Comparison of ENCODE assay signal across 10 cellular contexts in genomic region chr13:30619731-30620130, GRCh38. TPM values are rescaled to one million over a fixed set of nuclear protein-coding genes. Genes with fewer than 3 reads are reported as not detected.
A peak's percentile ranks its signal among the peaks of the same experiment; 100 is the strongest.
DNase-seq lines count a peak whose midpoint lies in the region; ATAC-seq, FAIRE-seq and TF ChIP-seq lines count a peak whose summit lies in the region.
"Had no signal": no experiment of that assay in that cellular context is flagged by ENCODE, and none has a peak within 500 bp of the region (broad histone marks: within the 10 kb centered on the region; RNA-seq: fewer than 3 reads in every experiment).

No MANE protein-coding gene starts in this region.

- H3K4me1 ChIP-seq in cardiac muscle cell (ENCODE audit: low read depth) (peaks cover 25% of the 10 kb centered on the region), right atrium auricular region (peaks cover 0 to 26% of the 10 kb centered on the region in 2 donors), kidney (ENCODE audit: control insufficient read depth in 1 of 2, insufficient read depth in 1 of 2, low read depth in 1 of 2, low read length in 2 of 2) (peaks cover 7 to 12% of the 10 kb centered on the region in 2 donors), upper lobe of right lung (peaks cover 32% of the 10 kb centered on the region)

- no peak overlapping the region for H3K27ac ChIP-seq in cardiac muscle cell
- no peak overlapping the region for H3K27ac ChIP-seq in right atrium auricular region
- no peak overlapping the region for H3K27ac ChIP-seq in SU-DHL-6 (ENCODE audit: low read depth, low read length)
- H3K27ac ChIP-seq in kidney (ENCODE audit: low read depth in 2 of 2, low read length in 2 of 2): no peak overlapping the region
- no peak overlapping the region for H3K27ac ChIP-seq in upper lobe of right lung

- H3K4me2 ChIP-seq in SU-DHL-6 (ENCODE audit: low read depth, low read length, poor library complexity, severe bottlenecking): peak overlapping the region; percentile 94

- no peak for FAIRE-seq in kidney (lab: Jason Lieb, UNC)

- DNase-seq in cardiac muscle cell (ENCODE audit: low read depth in 1 of 2, low spot score in 1 of 2): peak in 1 of 2 donors; percentile 20
- no peak for DNase-seq in right atrium auricular region (ENCODE audit: low spot score)
- DNase-seq in kidney: no peak
- no peak for DNase-seq in upper lobe of right lung
- DNase-seq in cerebellar nuclear complex (lab: John Stamatoyannopoulos, UW): no peak
- no peak for DNase-seq in superior temporal gyrus (ENCODE audit: extremely low spot score)
- DNase-seq in NCI-H345 treated with DMSO at 0.1 percent for 48 hours (lab: John Stamatoyannopoulos, UW; ENCODE audit: unreplicated experiment): no peak
- DNase-seq: activated T-cell treated with anti-CD3 and anti-CD28 coated beads, Interleukin-2, amount 50 U/mL, for 4 hours; NCI-H69 had no signal

- H4K20me1 ChIP-seq in SU-DHL-6 (ENCODE audit: low read depth, low read length): peaks cover 19% of the 10 kb centered on the region; the same call in 1 of the 2 replicates

- peaks cover 86% of the 10 kb centered on the region for H3K79me2 ChIP-seq in SU-DHL-6 (ENCODE audit: insufficient read depth, low read length)

- intact Hi-C loops in kidney (cut with DNase I): no loop called here
- intact Hi-C loops in upper lobe of right lung (cut with DNase I): no loop called here

- ATAC-seq in upper lobe of right lung: no peak
- ATAC-seq: activated T-cell treated with anti-CD3 and anti-CD28 coated beads, Interleukin-2, amount 50 U/mL, for 4 hours had no signal

- H3K9ac ChIP-seq in SU-DHL-6 (ENCODE audit: low read length): peak overlapping the region; percentile 81
- peak overlapping the region in 1 of 2 donors; percentile 8 for H3K9ac ChIP-seq in kidney (ENCODE audit: low read length in 2 of 2)

- no peaks in the 10 kb centered on the region for H3K9me2 ChIP-seq in SU-DHL-6 (replicated peaks; ENCODE audit: insufficient read depth, low read length)

- TF ChIP-seq CTCF in cardiac muscle cell (IDR thresholded peaks at IDR 0.05; ENCODE audit: low read depth, low read length) (no peak), right atrium auricular region (IDR thresholded peaks at IDR 0.05) (no peak), SU-DHL-6 (IDR thresholded peaks at IDR 0.05; ENCODE audit: insufficient read depth, low read length, poor library complexity, severe bottlenecking) (no peak), kidney (IDR thresholded peaks at IDR 0.05; ENCODE audit: borderline replicate concordance, extremely low read depth, insufficient read depth) (no peak), upper lobe of right lung (IDR thresholded peaks at IDR 0.05) (no peak)

- H3K9me3 ChIP-seq in cardiac muscle cell (ENCODE audit: low read depth) (no peaks in the 10 kb centered on the region), right atrium auricular region (no peaks in the 10 kb centered on the region), SU-DHL-6 (ENCODE audit: insufficient read depth, low read length) (no peaks in the 10 kb centered on the region), kidney (ENCODE audit: control insufficient read depth in 1 of 2, low read length in 2 of 2) (no peaks in the 10 kb centered on the region), upper lobe of right lung (no peaks in the 10 kb centered on the region)

- H2AFZ ChIP-seq in SU-DHL-6 (ENCODE audit: low read depth, low read length, severe bottlenecking): no peak overlapping the region

- peaks cover 9% of the 10 kb centered on the region; the same call in 1 of the 2 replicates for H3F3A ChIP-seq in SU-DHL-6 (ENCODE audit: insufficient read depth)

- peak overlapping the region; percentile 89 for H3K4me3 ChIP-seq in cardiac muscle cell
- H3K4me3 ChIP-seq in right atrium auricular region: no peak overlapping the region
- peak overlapping the region; percentile 96 for H3K4me3 ChIP-seq in SU-DHL-6 (ENCODE audit: insufficient read depth, low read length, poor library complexity, severe bottlenecking)
- peak overlapping the region; percentile 43 to 95 for H3K4me3 ChIP-seq in kidney (ENCODE audit: low read length in 2 of 2)
- H3K4me3 ChIP-seq in upper lobe of right lung: peak overlapping the region; percentile 82

- H3K27me3 ChIP-seq in cardiac muscle cell (no peaks in the 10 kb centered on the region), right atrium auricular region (no peaks in the 10 kb centered on the region), SU-DHL-6 (ENCODE audit: low read length) (no peaks in the 10 kb centered on the region), upper lobe of right lung (no peaks in the 10 kb centered on the region)

- H3K36me3 ChIP-seq in cardiac muscle cell (peaks cover 12% of the 10 kb centered on the region), right atrium auricular region (no peaks in the 10 kb centered on the region), SU-DHL-6 (ENCODE audit: low read length) (peaks cover 10% of the 10 kb centered on the region), kidney (ENCODE audit: control insufficient read depth in 1 of 2, insufficient read depth in 2 of 2, low read length in 2 of 2) (peaks cover 3 to 14% of the 10 kb centered on the region in 2 donors), upper lobe of right lung (peaks cover 25% of the 10 kb centered on the region)

RNA-seq across cellular contexts. Expression of gene USPL1, which starts 2.0 kb away (rescaled TPM):
- total RNA-seq in cardiac muscle cell (15.6 and 19.6 TPM in 2 replicates), right atrium auricular region (10 to 100 TPM; 13.5 to 15.8 TPM), kidney (18.4 TPM), upper lobe of right lung (13.1 TPM)
- polyA plus RNA-seq in cardiac muscle cell (13.9 and 14.2 TPM in 2 replicates), kidney (ENCODE audit: insufficient read depth, low read depth, low replicate concordance) (6.3 TPM)

Comparison
In these comparisons a context has a peak if more than half of its experiments do, and no peak if none do; other contexts are left out.
1. H3K4me3 ChIP-seq: peak in cardiac muscle cell (single experiment), SU-DHL-6 (single experiment), kidney (2 of 2) and upper lobe of right lung (single experiment); none in right atrium auricular region (0 of 2).